Comparison of ENCODE assay signal across 8 cellular contexts in genomic region chr12:53746592-53747491, GRCh38. TPM values are rescaled to one million over a fixed set of nuclear protein-coding genes. Genes with fewer than 3 reads are reported as not detected.
A peak's percentile ranks its signal among the peaks of the same experiment; 100 is the strongest.
DNase-seq lines count a peak whose midpoint lies in the region; ATAC-seq lines count a peak whose summit lies in the region.

No MANE protein-coding gene starts in this region.

- peak; percentile 79 for ATAC-seq in activated CD8-positive, alpha-beta memory T cell treated with anti-CD3 and anti-CD28 coated beads, Interleukin-2, amount 10 ng/mL, durations not matched to agents 7 days and 5 days
- ATAC-seq in effector memory CD8-positive, alpha-beta T cell (replicated peaks), result peak; percentile 82
- no peak for ATAC-seq in GM19455 (IDR thresholded peaks at IDR 0.05; ENCODE audit: unreplicated experiment)

- peaks cover 18% of the 10 kb centered on the region for H3K4me1 Mint-ChIP-seq in activated CD8-positive, alpha-beta memory T cell treated with anti-CD3 and anti-CD28 coated beads, Interleukin-2, amount 10 ng/mL, durations not matched to agents 7 days and 5 days
- H3K4me1 Mint-ChIP-seq in effector memory CD8-positive, alpha-beta T cell (ENCODE audit: low read depth in 2 of 2), result peaks cover 9 to 19% of the 10 kb centered on the region in 2 donors

- no peaks in the 10 kb centered on the region for H3K9me3 Mint-ChIP-seq in activated CD8-positive, alpha-beta memory T cell treated with anti-CD3 and anti-CD28 coated beads, Interleukin-2, amount 10 ng/mL, durations not matched to agents 7 days and 5 days (ENCODE audit: low read depth)
- H3K9me3 Mint-ChIP-seq in effector memory CD8-positive, alpha-beta T cell, result no peaks in the 10 kb centered on the region

- peaks cover 39% of the 10 kb centered on the region for H3K27me3 Mint-ChIP-seq in activated CD8-positive, alpha-beta memory T cell treated with anti-CD3 and anti-CD28 coated beads, Interleukin-2, amount 10 ng/mL, durations not matched to agents 7 days and 5 days
- H3K27me3 Mint-ChIP-seq in effector memory CD8-positive, alpha-beta T cell, result peaks cover 0 to 44% of the 10 kb centered on the region in 2 donors

- CTCF ChIA-PET in activated CD8-positive, alpha-beta memory T cell treated with anti-CD3 and anti-CD28 coated beads, Interleukin-2, amount 10 ng/mL, durations not matched to agents 7 days and 5 days (lab: Charles Lee), result interaction anchor here (0.6 to 10.2 kb wide), 20 partner anchors 9 to 318 kb away, joined by 3 to 270 read pairs (median 4); partner anchors contain the start of genes ATP5MC2, CALCOCO1 and CISTR

- H3K4me3 Mint-ChIP-seq in activated CD8-positive, alpha-beta memory T cell treated with anti-CD3 and anti-CD28 coated beads, Interleukin-2, amount 10 ng/mL, durations not matched to agents 7 days and 5 days, result no peak overlapping the region
- peak overlapping the region; percentile 46 to 49 for H3K4me3 Mint-ChIP-seq in effector memory CD8-positive, alpha-beta T cell

- H3K36me3 Mint-ChIP-seq in activated CD8-positive, alpha-beta memory T cell treated with anti-CD3 and anti-CD28 coated beads, Interleukin-2, amount 10 ng/mL, durations not matched to agents 7 days and 5 days, result no peaks in the 10 kb centered on the region
- peaks cover 6% of the 10 kb centered on the region for H3K36me3 Mint-ChIP-seq in effector memory CD8-positive, alpha-beta T cell (ENCODE audit: insufficient read depth)

- DNase-seq in ELR (ENCODE audit: low read depth) (peak; percentile 92), HUDEP-2 (lab: John Stamatoyannopoulos, UW; ENCODE audit: unreplicated experiment in 76 of 76) (peak in 73 of 76 experiments; percentile 15 to 88 (median 71)), NOMO-1 treated with dmso at 0.1 percent for 144 hours (lab: John Stamatoyannopoulos, UW; ENCODE audit: unreplicated experiment) (peak; percentile 70), mesenteric fat pad (ENCODE audit: low spot score) (peak; percentile 96)
- DNase-seq in activated CD8-positive, alpha-beta memory T cell treated with anti-CD3 and anti-CD28 coated beads, Interleukin-2, amount 10 ng/mL, durations not matched to agents 7 days and 5 days, result peak; percentile 92
- DNase-seq in effector memory CD8-positive, alpha-beta T cell, result peak; percentile 85 to 87 (median 86)
- peak; percentile 60 for DNase-seq in stimulated activated CD8-positive, alpha-beta memory T cell treated with anti-CD3 and anti-CD28 coated beads, Interleukin-15, amount 100 ng/mL, for 24 hours (ENCODE audit: low read depth)

- H3K27ac Mint-ChIP-seq in activated CD8-positive, alpha-beta memory T cell treated with anti-CD3 and anti-CD28 coated beads, Interleukin-2, amount 10 ng/mL, durations not matched to agents 7 days and 5 days, result no peak overlapping the region
- H3K27ac Mint-ChIP-seq in effector memory CD8-positive, alpha-beta T cell, result no peak overlapping the region

RNA-seq across cellular contexts. Expression of gene CISTR, which starts 4.9 kb away (rescaled TPM):
- total RNA-seq in activated CD8-positive, alpha-beta memory T cell treated with anti-CD3 and anti-CD28 coated beads, Interleukin-2, amount 10 ng/mL, durations not matched to agents 7 days and 5 days, result not detected
- not detected for total RNA-seq in mesenteric fat pad

RNA-seq across cellular contexts. Expression of gene CALCOCO1, which starts 19.6 kb away (rescaled TPM):
- total RNA-seq in activated CD8-positive, alpha-beta memory T cell treated with anti-CD3 and anti-CD28 coated beads, Interleukin-2, amount 10 ng/mL, durations not matched to agents 7 days and 5 days, result 10 to 100 TPM; 39.0 to 40.0 TPM
- total RNA-seq in mesenteric fat pad, result 165 TPM
